22 cellular contexts compared by ENCODE assay signal in genomic region chr16:76963614-76964315, GRCh38.
DNase-seq lines count a peak whose midpoint lies in the region; ATAC-seq and TF ChIP-seq lines count a peak whose summit lies in the region.
"Had no signal": no experiment of that assay in that cellular context is flagged by ENCODE, and none has a peak within 500 bp of the region (broad histone marks: within the 10 kb centered on the region; RNA-seq: fewer than 3 reads in every experiment).

No MANE protein-coding gene starts in this region.

- no CpG with 5 or more reads among the region's 9 CpGs for WGBS in neuronal stem cell (ENCODE audit: extremely low coverage in 2 of 2, insufficient read length in 2 of 2, insufficient replicate concordance in 1 of 2), 2 donors
- 85 to 89% (median 87%) methylated on average over 9 of the region's 9 CpGs for WGBS in heart left ventricle, 4 donors

- in situ Hi-C loops in brain microvascular endothelial cell (cut with HindIII; ENCODE audit: low pct_ligation_motif_present, low sequenced_read_pairs), result no loop called here
- in situ Hi-C loops in ACHN (cut with HindIII; ENCODE audit: low pct_ligation_motif_present, low pct_unique_long_range_greater_than_20kb, low sequenced_read_pairs), result no loop called here

- H3K4me3 ChIP-seq in DOHH2 (ENCODE audit: low read length) (peak overlapping the region; percentile 41), neuronal stem cell (ENCODE audit: low read length in 2 of 2) (no peak overlapping the region), brain microvascular endothelial cell (ENCODE audit: low read depth, low read length) (no peak overlapping the region), heart left ventricle (no peak overlapping the region)
- H3K4me3 ChIP-seq: gastroesophageal sphincter, lung, upper lobe of left lung had no signal

- no peak overlapping the region for H2AFZ ChIP-seq in neuronal stem cell (ENCODE audit: low read length)

- H3K9ac ChIP-seq in neuronal stem cell (ENCODE audit: low read depth, low read length, poor library complexity), result no peak overlapping the region

- no peak overlapping the region for H2BK15ac ChIP-seq in neuronal stem cell (ENCODE audit: low read length)

- H2BK120ac ChIP-seq in neuronal stem cell (ENCODE audit: low read depth, low read length), result no peak overlapping the region

- no peak overlapping the region for H4K91ac ChIP-seq in neuronal stem cell (ENCODE audit: low read depth, low read length, poor library complexity)

- peaks cover 33% of the 10 kb centered on the region for H3K4me1 ChIP-seq in DOHH2 (ENCODE audit: control insufficient read depth, low read length)
- peaks cover 0 to 3% of the 10 kb centered on the region in 2 donors for H3K4me1 ChIP-seq in neuronal stem cell (ENCODE audit: control insufficient read depth in 2 of 2, insufficient read depth in 1 of 2, low read depth in 1 of 2, low read length in 2 of 2)
- no peaks in the 10 kb centered on the region for H3K4me1 ChIP-seq in heart left ventricle
- H3K4me1 ChIP-seq: gastroesophageal sphincter, upper lobe of left lung had no signal

- H3K79me1 ChIP-seq in neuronal stem cell (ENCODE audit: low read depth, low read length), result no peaks in the 10 kb centered on the region

- H2BK12ac ChIP-seq in neuronal stem cell (ENCODE audit: low read length), result no peak overlapping the region

- H3K4me2 ChIP-seq in DOHH2 (ENCODE audit: low read length), result peak overlapping the region; percentile 57
- H3K4me2 ChIP-seq in neuronal stem cell (ENCODE audit: insufficient read depth, low read length, poor library complexity, severe bottlenecking), result no peak overlapping the region

- H3K9me3 ChIP-seq in DOHH2 (ENCODE audit: control insufficient read depth, insufficient read depth, low read length) (peaks cover 34% of the 10 kb centered on the region), neuronal stem cell (replicated peaks in 1 of 2; ENCODE audit: control insufficient read depth in 2 of 2, insufficient read depth in 1 of 2, low read depth in 1 of 2, low read length in 2 of 2) (peaks cover 0 to 3% of the 10 kb centered on the region in 2 donors), heart left ventricle (no peaks in the 10 kb centered on the region)
- H3K9me3 ChIP-seq: upper lobe of left lung had no signal

- H4K8ac ChIP-seq in neuronal stem cell (ENCODE audit: low read depth, low read length), result no peak overlapping the region

- no peaks in the 10 kb centered on the region for H4K20me1 ChIP-seq in DOHH2 (ENCODE audit: control insufficient read depth, insufficient read depth, low read depth, low read length)

- no peaks in the 10 kb centered on the region for H3K79me2 ChIP-seq in DOHH2 (ENCODE audit: control insufficient read depth, low read length)

- intact Hi-C loops in heart left ventricle (cut with DNase I), result no loop called here

- H3K4ac ChIP-seq in neuronal stem cell (ENCODE audit: low read length), result no peak overlapping the region

- H3K23ac ChIP-seq in neuronal stem cell (ENCODE audit: low read depth, low read length, poor library complexity), result no peak overlapping the region

- ATAC-seq in GM19463 (IDR thresholded peaks at IDR 0.05; ENCODE audit: unreplicated experiment), result peak; percentile 78
- ATAC-seq in HG03342 (IDR thresholded peaks at IDR 0.05; ENCODE audit: unreplicated experiment), result peak; percentile 87
- no peak for ATAC-seq in heart left ventricle
- ATAC-seq: CD8-positive, alpha-beta T cell; gastroesophageal sphincter; natural killer cell treated with Interleukin-12 subunit alpha and Interleukin-12 subunit beta and Interleukin-15 and Interleukin-18, amount 100 ng/mL, for 72 hours; stimulated activated naive CD8-positive, alpha-beta T cell treated with anti-CD3 and anti-CD28 coated beads, Interleukin-15, Interleukin-2, amounts not matched to agents 100 U/mL and 50 U/mL, for 24 hours had no signal

- H3K27me3 ChIP-seq in DOHH2 (ENCODE audit: control insufficient read depth, low read length) (no peaks in the 10 kb centered on the region), neuronal stem cell (ENCODE audit: control insufficient read depth in 3 of 3, insufficient read depth in 3 of 3, low read depth in 1 of 3, low read length in 3 of 3) (no peaks in the 10 kb centered on the region), brain microvascular endothelial cell (replicated peaks) (no peaks in the 10 kb centered on the region), heart left ventricle (no peaks in the 10 kb centered on the region)
- H3K27me3 ChIP-seq: gastroesophageal sphincter, upper lobe of left lung had no signal

- H3K14ac ChIP-seq in neuronal stem cell (ENCODE audit: low read length), result no peak overlapping the region

- peaks cover 4% of the 10 kb centered on the region for H3F3A ChIP-seq in DOHH2 (ENCODE audit: control insufficient read depth, insufficient read depth)

- H3K9me2 ChIP-seq in DOHH2 (replicated peaks; ENCODE audit: control insufficient read depth, low read length), result no peaks in the 10 kb centered on the region

- H3K36me3 ChIP-seq in DOHH2 (ENCODE audit: control insufficient read depth, low read length) (peaks cover 21% of the 10 kb centered on the region), neuronal stem cell (replicated peaks in 1 of 2; ENCODE audit: control insufficient read depth in 2 of 2, insufficient read depth in 2 of 2, low read length in 2 of 2) (peaks cover 0 to 2% of the 10 kb centered on the region in 2 donors), brain microvascular endothelial cell (replicated peaks) (no peaks in the 10 kb centered on the region), heart left ventricle (no peaks in the 10 kb centered on the region)
- H3K36me3 ChIP-seq: gastroesophageal sphincter, upper lobe of left lung had no signal

- no peak for TF ChIP-seq POLR2A in heart left ventricle (IDR thresholded peaks at IDR 0.05)

- H3K18ac ChIP-seq in neuronal stem cell (ENCODE audit: low read length), result no peak overlapping the region

- no peak overlapping the region for H2AK5ac ChIP-seq in neuronal stem cell (ENCODE audit: low read depth, low read length)

- no peak overlapping the region for H2BK5ac ChIP-seq in neuronal stem cell (ENCODE audit: low read length)

- DNase-seq in NCI-H748 (lab: John Stamatoyannopoulos, UW; ENCODE audit: unreplicated experiment) (peak; percentile 59), neuronal stem cell (ENCODE audit: low spot score) (no peak), brain microvascular endothelial cell (no peak), ACHN (no peak), heart left ventricle (no peak)
- DNase-seq: activated CD4-positive, alpha-beta T cell treated with anti-CD3 and anti-CD28 coated beads for 4 hours; activated CD8-positive, alpha-beta memory T cell treated with anti-CD3 and anti-CD28 coated beads, Interleukin-2, amount 50 U/mL, for 48 hours; activated naive CD4-positive, alpha-beta T cell; aorta; CD8-positive, alpha-beta T cell; H9; immature natural killer cell; NCI-H2171 treated with DMSO at 0.1 percent for 48 hours; SIG-M5; stimulated activated naive CD8-positive, alpha-beta T cell treated with anti-CD3 and anti-CD28 coated beads, Interleukin-15, Interleukin-2, amounts not matched to agents 100 U/mL and 50 U/mL, for 24 hours; upper lobe of left lung had no signal

- TF ChIP-seq CTCF in DOHH2 (IDR thresholded peaks at IDR 0.05; ENCODE audit: low read depth, low read length, poor library complexity, severe bottlenecking), result no peak
- TF ChIP-seq CTCF in brain microvascular endothelial cell (IDR thresholded peaks at IDR 0.05; ENCODE audit: low read depth, low read length, missing control alignments), result no peak
- TF ChIP-seq CTCF in heart left ventricle (IDR thresholded peaks at IDR 0.05), result no peak

- peak overlapping the region; percentile 71 for H3K27ac ChIP-seq in DOHH2 (ENCODE audit: low read depth, low read length)
- no peak overlapping the region for H3K27ac ChIP-seq in neuronal stem cell (replicated peaks; ENCODE audit: low read length)
- H3K27ac ChIP-seq in brain microvascular endothelial cell, result no peak overlapping the region
- H3K27ac ChIP-seq in heart left ventricle, result no peak overlapping the region
- H3K27ac ChIP-seq: gastroesophageal sphincter, upper lobe of left lung had no signal

Comparison
In these comparisons a context has a peak if more than half of its experiments do, and no peak if none do; other contexts are left out.
1. ATAC-seq: peak in GM19463 (single experiment) and HG03342 (single experiment); none in heart left ventricle (0 of 4).